ENCODE assay signal across 15 cellular contexts in the genomic region with DNA sequence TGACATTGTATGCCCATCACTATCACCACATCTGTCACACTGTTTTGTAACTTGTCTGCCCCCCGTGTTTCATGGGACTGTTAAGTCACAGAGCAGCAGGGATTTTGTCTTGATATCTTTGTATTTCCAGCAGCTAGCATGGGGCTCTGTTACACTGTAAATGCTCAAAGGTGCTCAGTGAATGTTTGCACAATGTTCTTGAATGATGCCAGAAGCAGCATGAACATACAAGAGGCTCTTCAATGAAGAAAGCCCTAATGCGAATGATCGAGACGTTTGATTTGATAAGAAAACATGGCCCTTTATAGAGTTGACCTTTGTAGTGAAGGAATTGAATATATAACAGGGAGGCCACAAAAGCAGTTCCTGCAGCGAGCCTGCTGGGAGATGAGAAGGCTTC.
"Had no signal": no experiment of that assay in that cellular context is flagged by ENCODE, and none has a peak within 500 bp of the region (broad histone marks: within the 10 kb centered on the region; RNA-seq: fewer than 3 reads in every experiment).

No MANE protein-coding gene starts in this region.

- ATAC-seq: effector memory CD8-positive, alpha-beta T cell; gastroesophageal sphincter; left ventricle myocardium superior; naive thymus-derived CD4-positive, alpha-beta T cell; sciatic nerve had no signal

- H3K4me1 ChIP-seq: esophagus squamous epithelium, gastroesophageal sphincter, suprapubic skin, thyroid gland, uterus had no signal

- H3K4me3 ChIP-seq: esophagus squamous epithelium, gastroesophageal sphincter, suprapubic skin, thyroid gland, uterus had no signal

- H3K36me3 ChIP-seq: neutrophil, thyroid gland, uterus had no signal

- DNase-seq: effector memory CD8-positive, alpha-beta T cell; esophagus squamous epithelium; foreskin fibroblast; glutamatergic neuron; islet precursor cell; left ventricle myocardium superior; naive thymus-derived CD4-positive, alpha-beta T cell; posterior cingulate gyrus; stimulated activated naive CD4-positive, alpha-beta T cell treated with Interleukin-2 at 50 U/mL for 16 hours; thyroid gland; uterus had no signal

- H3K9me3 ChIP-seq: esophagus squamous epithelium, gastroesophageal sphincter, neutrophil, suprapubic skin, thyroid gland, uterus had no signal

- H3K27ac ChIP-seq: esophagus squamous epithelium, gastroesophageal sphincter, neutrophil, suprapubic skin, thyroid gland, uterus had no signal
